ENCODE assay signal across 2 cellular contexts in genomic region chr20:62372042-62372993, GRCh38.
TF ChIP-seq lines count a peak whose summit lies in the region.

No MANE protein-coding gene starts in this region.

TF ChIP-seq in Ishikawa, 13 proteins besides CTCF, POLR2A, EP300 and RAD21:
- TF ChIP-seq TEAD4 (IDR thresholded peaks at IDR 0.05) (no peak), FOXM1 (IDR thresholded peaks at IDR 0.05; ENCODE audit: borderline replicate concordance, low read depth) (no peak), MAX (IDR thresholded peaks at IDR 0.05) (no peak), ZBTB7A (IDR thresholded peaks at IDR 0.05; ENCODE audit: low read depth) (peak; percentile 89), NFIC (IDR thresholded peaks at IDR 0.05) (no peak), TCF12 (IDR thresholded peaks at IDR 0.05; ENCODE audit: low read depth) (0 out of 2 replicates have a peak, but pooled peaks have one; percentile 19), YY1 (IDR thresholded peaks at IDR 0.05; ENCODE audit: low read depth) (no peak), CEBPB (IDR thresholded peaks at IDR 0.05) (no peak), TAF1 (IDR thresholded peaks at IDR 0.05; ENCODE audit: low read depth) (no peak), EGR1 (IDR thresholded peaks at IDR 0.05) (no peak), CREB1 (IDR thresholded peaks at IDR 0.05; ENCODE audit: low read depth) (no peak)
- TF ChIP-seq, protein P1, sequence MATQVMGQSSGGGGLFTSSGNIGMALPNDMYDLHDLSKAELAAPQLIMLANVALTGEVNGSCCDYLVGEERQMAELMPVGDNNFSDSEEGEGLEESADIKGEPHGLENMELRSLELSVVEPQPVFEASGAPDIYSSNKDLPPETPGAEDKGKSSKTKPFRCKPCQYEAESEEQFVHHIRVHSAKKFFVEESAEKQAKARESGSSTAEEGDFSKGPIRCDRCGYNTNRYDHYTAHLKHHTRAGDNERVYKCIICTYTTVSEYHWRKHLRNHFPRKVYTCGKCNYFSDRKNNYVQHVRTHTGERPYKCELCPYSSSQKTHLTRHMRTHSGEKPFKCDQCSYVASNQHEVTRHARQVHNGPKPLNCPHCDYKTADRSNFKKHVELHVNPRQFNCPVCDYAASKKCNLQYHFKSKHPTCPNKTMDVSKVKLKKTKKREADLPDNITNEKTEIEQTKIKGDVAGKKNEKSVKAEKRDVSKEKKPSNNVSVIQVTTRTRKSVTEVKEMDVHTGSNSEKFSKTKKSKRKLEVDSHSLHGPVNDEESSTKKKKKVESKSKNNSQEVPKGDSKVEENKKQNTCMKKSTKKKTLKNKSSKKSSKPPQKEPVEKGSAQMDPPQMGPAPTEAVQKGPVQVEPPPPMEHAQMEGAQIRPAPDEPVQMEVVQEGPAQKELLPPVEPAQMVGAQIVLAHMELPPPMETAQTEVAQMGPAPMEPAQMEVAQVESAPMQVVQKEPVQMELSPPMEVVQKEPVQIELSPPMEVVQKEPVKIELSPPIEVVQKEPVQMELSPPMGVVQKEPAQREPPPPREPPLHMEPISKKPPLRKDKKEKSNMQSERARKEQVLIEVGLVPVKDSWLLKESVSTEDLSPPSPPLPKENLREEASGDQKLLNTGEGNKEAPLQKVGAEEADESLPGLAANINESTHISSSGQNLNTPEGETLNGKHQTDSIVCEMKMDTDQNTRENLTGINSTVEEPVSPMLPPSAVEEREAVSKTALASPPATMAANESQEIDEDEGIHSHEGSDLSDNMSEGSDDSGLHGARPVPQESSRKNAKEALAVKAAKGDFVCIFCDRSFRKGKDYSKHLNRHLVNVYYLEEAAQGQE (IDR thresholded peaks at IDR 0.05; ENCODE audit: low read depth): no peak
- TF ChIP-seq, protein P2, sequence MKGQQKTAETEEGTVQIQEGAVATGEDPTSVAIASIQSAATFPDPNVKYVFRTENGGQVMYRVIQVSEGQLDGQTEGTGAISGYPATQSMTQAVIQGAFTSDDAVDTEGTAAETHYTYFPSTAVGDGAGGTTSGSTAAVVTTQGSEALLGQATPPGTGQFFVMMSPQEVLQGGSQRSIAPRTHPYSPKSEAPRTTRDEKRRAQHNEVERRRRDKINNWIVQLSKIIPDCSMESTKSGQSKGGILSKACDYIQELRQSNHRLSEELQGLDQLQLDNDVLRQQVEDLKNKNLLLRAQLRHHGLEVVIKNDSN (IDR thresholded peaks at IDR 0.05): no peak

TF ChIP-seq in K562, 482 proteins besides CTCF, POLR2A, EP300 and RAD21:
- TF ChIP-seq RBM39 (optimal IDR thresholded peaks at IDR 0.05; ENCODE audit: low read depth, low read length): no peak
- no peak for TF ChIP-seq CBFB (CRISPR knock-in tag; IDR thresholded peaks at IDR 0.05)
- 0 out of 2 replicates have a peak, but pooled peaks have one; percentile 30 for TF ChIP-seq POLR2G (IDR thresholded peaks at IDR 0.05; ENCODE audit: low read depth, low read length)
